Comparison of ENCODE assay signal across 1 cellular context in genomic region chr19:43595999-43596841, GRCh38.
TF ChIP-seq lines count a peak whose summit lies in the region.

IRGQ (minus strand) TSS chr19:43596134; CDS start chr19:43595338, 796 bp downstream.
ZNF576 (plus strand) TSS chr19:43596595; CDS start chr19:43597109, 514 bp downstream.

TF ChIP-seq in K562, 482 proteins besides CTCF, POLR2A, EP300 and RAD21 (continued from another document and continues in another):
- TF ChIP-seq, protein P1, sequence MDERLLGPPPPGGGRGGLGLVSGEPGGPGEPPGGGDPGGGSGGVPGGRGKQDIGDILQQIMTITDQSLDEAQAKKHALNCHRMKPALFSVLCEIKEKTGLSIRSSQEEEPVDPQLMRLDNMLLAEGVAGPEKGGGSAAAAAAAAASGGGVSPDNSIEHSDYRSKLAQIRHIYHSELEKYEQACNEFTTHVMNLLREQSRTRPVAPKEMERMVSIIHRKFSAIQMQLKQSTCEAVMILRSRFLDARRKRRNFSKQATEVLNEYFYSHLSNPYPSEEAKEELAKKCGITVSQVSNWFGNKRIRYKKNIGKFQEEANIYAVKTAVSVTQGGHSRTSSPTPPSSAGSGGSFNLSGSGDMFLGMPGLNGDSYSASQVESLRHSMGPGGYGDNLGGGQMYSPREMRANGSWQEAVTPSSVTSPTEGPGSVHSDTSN (CRISPR knock-in tag; IDR thresholded peaks at IDR 0.05; ENCODE audit: low read depth), result no peak
- TF ChIP-seq, protein P1 (tag; conservative IDR thresholded peaks at IDR 0.05; ENCODE audit: low read depth), result 0 out of 2 replicates have a peak, but pooled peaks have one; percentile 14
- TF ChIP-seq, protein P2, sequence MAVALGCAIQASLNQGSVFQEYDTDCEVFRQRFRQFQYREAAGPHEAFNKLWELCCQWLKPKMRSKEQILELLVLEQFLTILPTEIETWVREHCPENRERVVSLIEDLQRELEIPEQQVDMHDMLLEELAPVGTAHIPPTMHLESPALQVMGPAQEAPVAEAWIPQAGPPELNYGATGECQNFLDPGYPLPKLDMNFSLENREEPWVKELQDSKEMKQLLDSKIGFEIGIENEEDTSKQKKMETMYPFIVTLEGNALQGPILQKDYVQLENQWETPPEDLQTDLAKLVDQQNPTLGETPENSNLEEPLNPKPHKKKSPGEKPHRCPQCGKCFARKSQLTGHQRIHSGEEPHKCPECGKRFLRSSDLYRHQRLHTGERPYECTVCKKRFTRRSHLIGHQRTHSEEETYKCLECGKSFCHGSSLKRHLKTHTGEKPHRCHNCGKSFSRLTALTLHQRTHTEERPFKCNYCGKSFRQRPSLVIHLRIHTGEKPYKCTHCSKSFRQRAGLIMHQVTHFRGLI (CRISPR knock-in tag; IDR thresholded peaks at IDR 0.05), result no peak
- TF ChIP-seq KAT8 (IDR thresholded peaks at IDR 0.05; ENCODE audit: low read depth) (no peak), ZNF41 (CRISPR knock-in tag; conservative IDR thresholded peaks at IDR 0.05) (0 out of 2 replicates have a peak, but pooled peaks have one; percentile 9), ZNF12 (CRISPR knock-in tag; IDR thresholded peaks at IDR 0.05) (no peak), DNMT1 (IDR thresholded peaks at IDR 0.05) (no peak), FUS (optimal IDR thresholded peaks at IDR 0.05; ENCODE audit: low read depth, low read length) (no peak), POLR2H (tag; IDR thresholded peaks at IDR 0.05; ENCODE audit: low read depth) (peak; percentile 19; the same call in 1 of the 2 replicates), NR4A1 (CRISPR knock-in tag; IDR thresholded peaks at IDR 0.05) (peak; percentile 80; the same call in 1 of the 2 replicates), NR4A1 (tag; IDR thresholded peaks at IDR 0.05) (no peak), E2F1 (CRISPR knock-in tag; IDR thresholded peaks at IDR 0.05) (no peak), RBBP5 (IDR thresholded peaks at IDR 0.05; ENCODE audit: borderline replicate concordance, insufficient read depth, low read length, poor library complexity, severe bottlenecking) (peak; percentile 60), SMAD4 (CRISPR knock-in tag; conservative IDR thresholded peaks at IDR 0.05) (peak; percentile 24; the same call in 1 of the 2 replicates), ZNF384 (IDR thresholded peaks at IDR 0.05; ENCODE audit: low read depth, low read length) (no peak), DDX20 (tag; IDR thresholded peaks at IDR 0.05; ENCODE audit: low read depth) (no peak), TAL1 (IDR thresholded peaks at IDR 0.05) (peak; percentile 36; the same call in 1 of the 2 replicates), CBX5 (IDR thresholded peaks at IDR 0.05; ENCODE audit: borderline replicate concordance, low read depth) (no peak), GTF2A2 (tag; IDR thresholded peaks at IDR 0.05) (no peak), FOXJ3 (CRISPR knock-in tag; IDR thresholded peaks at IDR 0.05) (no peak), KLF16 (IDR thresholded peaks at IDR 0.05) (0 out of 2 replicates have a peak, but pooled peaks have one; percentile 22), HNRNPUL1 (IDR thresholded peaks at IDR 0.05; ENCODE audit: low read length) (no peak), KDM5B (IDR thresholded peaks at IDR 0.05; ENCODE audit: insufficient replicate concordance, low read depth, low read length) (peak; percentile 58), ZFP36 (IDR thresholded peaks at IDR 0.05; ENCODE audit: low read depth, low read length, partially characterized antibody) (no peak), TAF7 (tag; IDR thresholded peaks at IDR 0.05) (peak; percentile 69), TCF3 (CRISPR knock-in tag; IDR thresholded peaks at IDR 0.05) (peak; percentile 37), ETV6 (IDR thresholded peaks at IDR 0.05; ENCODE audit: borderline replicate concordance in 1 of 2, low read depth in 2 of 2, low read length in 1 of 2) (no peak), ETV6 (CRISPR knock-in tag; IDR thresholded peaks at IDR 0.05; ENCODE audit: borderline replicate concordance) (no peak), LARP7 (IDR thresholded peaks at IDR 0.05) (no peak), ZNF23 (CRISPR knock-in tag; IDR thresholded peaks at IDR 0.05) (no peak), NONO (IDR thresholded peaks at IDR 0.05; ENCODE audit: low read depth in 2 of 2, low read length in 1 of 2) (peak in 1 of 2 experiments; percentile 82; a peak in 1 of 4 replicates), RBFOX2 (IDR thresholded peaks at IDR 0.05; ENCODE audit: low read depth, low read length) (peak; percentile 74), SOX6 (IDR thresholded peaks at IDR 0.05) (peak; percentile 35; the same call in 1 of the 2 replicates), HDAC2 (IDR thresholded peaks at IDR 0.05) (peak; percentile 77), THRA (IDR thresholded peaks at IDR 0.05) (no peak), NFE2L1 (tag; IDR thresholded peaks at IDR 0.05; ENCODE audit: borderline replicate concordance, low read depth) (no peak), ZNF212 (CRISPR knock-in tag; IDR thresholded peaks at IDR 0.05) (no peak), IRF9 (tag; IDR thresholded peaks at IDR 0.05) (no peak), TBP (optimal IDR thresholded peaks at IDR 0.05; ENCODE audit: low read depth, low read length) (peak; percentile 73), SUPT5H (IDR thresholded peaks at IDR 0.05) (peak; percentile 73), DEAF1 (CRISPR knock-in tag; IDR thresholded peaks at IDR 0.05) (0 out of 2 replicates have a peak, but pooled peaks have one; percentile 27), ZNF785 (CRISPR knock-in tag; IDR thresholded peaks at IDR 0.05) (no peak), L3MBTL2 (IDR thresholded peaks at IDR 0.05) (0 out of 2 replicates have a peak, but pooled peaks have one; percentile 34), CBX1 (IDR thresholded peaks at IDR 0.05; ENCODE audit: low read depth) (no peak), ZFX (CRISPR knock-in tag; IDR thresholded peaks at IDR 0.05) (peak; percentile 90), SIX5 (IDR thresholded peaks at IDR 0.05; ENCODE audit: borderline replicate concordance in 1 of 2, insufficient read depth in 1 of 2, low read depth in 1 of 2, low read length in 2 of 2) (peak in 1 of 2 experiments; percentile 31; a peak in 1 of 4 replicates), ZKSCAN8 (CRISPR knock-in tag; IDR thresholded peaks at IDR 0.05) (no peak), MEIS2 (IDR thresholded peaks at IDR 0.05; ENCODE audit: partially characterized antibody) (peak; percentile 99), POLR2AphosphoS5 (IDR thresholded peaks at IDR 0.05; ENCODE audit: control insufficient read depth, insufficient read depth, low read depth, low read length) (peak; percentile 53; the same call in 1 of the 2 replicates)
- TF ChIP-seq, protein P3, sequence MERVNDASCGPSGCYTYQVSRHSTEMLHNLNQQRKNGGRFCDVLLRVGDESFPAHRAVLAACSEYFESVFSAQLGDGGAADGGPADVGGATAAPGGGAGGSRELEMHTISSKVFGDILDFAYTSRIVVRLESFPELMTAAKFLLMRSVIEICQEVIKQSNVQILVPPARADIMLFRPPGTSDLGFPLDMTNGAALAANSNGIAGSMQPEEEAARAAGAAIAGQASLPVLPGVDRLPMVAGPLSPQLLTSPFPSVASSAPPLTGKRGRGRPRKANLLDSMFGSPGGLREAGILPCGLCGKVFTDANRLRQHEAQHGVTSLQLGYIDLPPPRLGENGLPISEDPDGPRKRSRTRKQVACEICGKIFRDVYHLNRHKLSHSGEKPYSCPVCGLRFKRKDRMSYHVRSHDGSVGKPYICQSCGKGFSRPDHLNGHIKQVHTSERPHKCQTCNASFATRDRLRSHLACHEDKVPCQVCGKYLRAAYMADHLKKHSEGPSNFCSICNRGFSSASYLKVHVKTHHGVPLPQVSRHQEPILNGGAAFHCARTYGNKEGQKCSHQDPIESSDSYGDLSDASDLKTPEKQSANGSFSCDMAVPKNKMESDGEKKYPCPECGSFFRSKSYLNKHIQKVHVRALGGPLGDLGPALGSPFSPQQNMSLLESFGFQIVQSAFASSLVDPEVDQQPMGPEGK (CRISPR knock-in tag; IDR thresholded peaks at IDR 0.05; ENCODE audit: borderline replicate concordance), result no peak; the same call in 1 of the 2 replicates
- TF ChIP-seq, protein P4, sequence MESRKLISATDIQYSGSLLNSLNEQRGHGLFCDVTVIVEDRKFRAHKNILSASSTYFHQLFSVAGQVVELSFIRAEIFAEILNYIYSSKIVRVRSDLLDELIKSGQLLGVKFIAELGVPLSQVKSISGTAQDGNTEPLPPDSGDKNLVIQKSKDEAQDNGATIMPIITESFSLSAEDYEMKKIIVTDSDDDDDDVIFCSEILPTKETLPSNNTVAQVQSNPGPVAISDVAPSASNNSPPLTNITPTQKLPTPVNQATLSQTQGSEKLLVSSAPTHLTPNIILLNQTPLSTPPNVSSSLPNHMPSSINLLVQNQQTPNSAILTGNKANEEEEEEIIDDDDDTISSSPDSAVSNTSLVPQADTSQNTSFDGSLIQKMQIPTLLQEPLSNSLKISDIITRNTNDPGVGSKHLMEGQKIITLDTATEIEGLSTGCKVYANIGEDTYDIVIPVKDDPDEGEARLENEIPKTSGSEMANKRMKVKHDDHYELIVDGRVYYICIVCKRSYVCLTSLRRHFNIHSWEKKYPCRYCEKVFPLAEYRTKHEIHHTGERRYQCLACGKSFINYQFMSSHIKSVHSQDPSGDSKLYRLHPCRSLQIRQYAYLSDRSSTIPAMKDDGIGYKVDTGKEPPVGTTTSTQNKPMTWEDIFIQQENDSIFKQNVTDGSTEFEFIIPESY (CRISPR knock-in tag; IDR thresholded peaks at IDR 0.05), result peak; percentile 71; the same call in 1 of the 2 replicates
- TF ChIP-seq, protein P5, sequence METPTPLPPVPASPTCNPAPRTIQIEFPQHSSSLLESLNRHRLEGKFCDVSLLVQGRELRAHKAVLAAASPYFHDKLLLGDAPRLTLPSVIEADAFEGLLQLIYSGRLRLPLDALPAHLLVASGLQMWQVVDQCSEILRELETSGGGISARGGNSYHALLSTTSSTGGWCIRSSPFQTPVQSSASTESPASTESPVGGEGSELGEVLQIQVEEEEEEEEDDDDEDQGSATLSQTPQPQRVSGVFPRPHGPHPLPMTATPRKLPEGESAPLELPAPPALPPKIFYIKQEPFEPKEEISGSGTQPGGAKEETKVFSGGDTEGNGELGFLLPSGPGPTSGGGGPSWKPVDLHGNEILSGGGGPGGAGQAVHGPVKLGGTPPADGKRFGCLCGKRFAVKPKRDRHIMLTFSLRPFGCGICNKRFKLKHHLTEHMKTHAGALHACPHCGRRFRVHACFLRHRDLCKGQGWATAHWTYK (CRISPR knock-in tag; IDR thresholded peaks at IDR 0.05), result peak; percentile 66; the same call in 1 of the 2 replicates
- TF ChIP-seq, protein P6, sequence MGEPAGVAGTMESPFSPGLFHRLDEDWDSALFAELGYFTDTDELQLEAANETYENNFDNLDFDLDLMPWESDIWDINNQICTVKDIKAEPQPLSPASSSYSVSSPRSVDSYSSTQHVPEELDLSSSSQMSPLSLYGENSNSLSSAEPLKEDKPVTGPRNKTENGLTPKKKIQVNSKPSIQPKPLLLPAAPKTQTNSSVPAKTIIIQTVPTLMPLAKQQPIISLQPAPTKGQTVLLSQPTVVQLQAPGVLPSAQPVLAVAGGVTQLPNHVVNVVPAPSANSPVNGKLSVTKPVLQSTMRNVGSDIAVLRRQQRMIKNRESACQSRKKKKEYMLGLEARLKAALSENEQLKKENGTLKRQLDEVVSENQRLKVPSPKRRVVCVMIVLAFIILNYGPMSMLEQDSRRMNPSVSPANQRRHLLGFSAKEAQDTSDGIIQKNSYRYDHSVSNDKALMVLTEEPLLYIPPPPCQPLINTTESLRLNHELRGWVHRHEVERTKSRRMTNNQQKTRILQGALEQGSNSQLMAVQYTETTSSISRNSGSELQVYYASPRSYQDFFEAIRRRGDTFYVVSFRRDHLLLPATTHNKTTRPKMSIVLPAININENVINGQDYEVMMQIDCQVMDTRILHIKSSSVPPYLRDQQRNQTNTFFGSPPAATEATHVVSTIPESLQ (CRISPR knock-in tag; IDR thresholded peaks at IDR 0.05), result no peak
